Comparison of ENCODE assay signal across 11 cellular contexts in the genomic region with DNA sequence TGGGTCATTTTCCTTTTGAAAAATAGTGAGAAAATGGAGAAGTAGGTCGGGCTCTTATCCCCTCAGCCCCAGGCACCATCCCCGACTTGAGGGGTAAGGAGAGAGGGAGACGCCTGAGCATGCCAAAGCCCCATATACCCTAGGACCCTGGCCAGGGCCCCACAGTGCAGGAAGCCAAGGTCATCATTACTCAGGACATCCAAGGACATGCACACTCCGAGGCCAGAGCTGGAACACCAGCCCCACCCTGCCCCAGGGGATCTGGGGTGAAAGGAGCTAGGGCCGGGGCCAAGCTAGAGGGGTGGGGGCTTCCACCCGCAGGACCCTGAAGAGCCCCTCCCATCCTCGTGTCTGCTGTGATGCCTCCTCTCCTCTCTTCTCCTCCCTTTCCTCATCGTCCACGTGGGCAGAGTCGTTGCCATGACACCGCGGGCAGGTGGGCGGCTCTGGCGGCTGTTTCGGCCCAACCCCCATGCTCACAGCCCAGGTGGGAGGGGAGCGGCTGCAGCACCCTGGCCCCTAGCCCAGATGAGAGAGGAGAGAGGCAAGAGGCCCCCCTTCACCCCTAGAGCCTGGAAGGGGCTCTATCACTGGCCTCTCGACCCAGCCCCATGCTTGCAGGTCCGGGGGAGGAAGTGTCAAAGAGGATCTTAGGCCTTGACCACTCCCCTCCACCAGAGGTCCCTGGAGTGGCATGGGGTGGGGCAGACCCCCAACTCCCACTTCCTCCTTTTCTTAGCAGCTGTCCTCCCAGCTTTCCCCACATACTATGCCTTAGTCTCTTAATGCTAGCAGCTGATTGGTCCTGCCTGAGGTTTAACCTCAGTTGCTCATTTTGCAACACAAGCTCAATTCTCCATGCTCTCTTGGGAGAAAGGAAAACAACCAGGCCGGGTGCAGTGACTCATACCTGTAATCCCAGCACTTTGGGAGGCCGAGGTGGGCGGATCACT. TPM values are rescaled to one million over a fixed set of nuclear protein-coding genes. Genes with fewer than 3 reads are reported as not detected.
DNase-seq lines count a peak whose midpoint lies in the region; ATAC-seq and TF ChIP-seq lines count a peak whose summit lies in the region.
"Had no signal": no experiment of that assay in that cellular context is flagged by ENCODE, and none has a peak within 500 bp of the region (broad histone marks: within the 10 kb centered on the region; RNA-seq: fewer than 3 reads in every experiment).

No MANE protein-coding gene starts in this region.

- H3K4me3 ChIP-seq in left ventricle myocardium inferior (no peak overlapping the region), OCI-LY1 (ENCODE audit: low read depth, low read length, poor library complexity, severe bottlenecking) (peak overlapping the region; percentile 21)
- H3K4me3 ChIP-seq: body of pancreas had no signal

- H3K9me3 ChIP-seq in left ventricle myocardium inferior (replicated peaks) (no peaks in the 10 kb centered on the region), OCI-LY1 (ENCODE audit: low read length) (no peaks in the 10 kb centered on the region)
- H3K9me3 ChIP-seq: body of pancreas, Caco-2 had no signal

- no peak overlapping the region for H3K9ac ChIP-seq in OCI-LY1 (ENCODE audit: low read length)

- peak overlapping the region; percentile 49 for H3K4me2 ChIP-seq in OCI-LY1 (ENCODE audit: low read length)

- H2AFZ ChIP-seq in OCI-LY1 (ENCODE audit: low read length): no peak overlapping the region

- intact Hi-C loops in Right ventricle myocardium superior (cut with DNase I): no loop called here
- intact Hi-C loops in left ventricle myocardium inferior (cut with micrococcal nuclease): no loop called here

- TF ChIP-seq CTCF in left ventricle myocardium inferior (IDR thresholded peaks at IDR 0.05; ENCODE audit: borderline replicate concordance) (no peak), OCI-LY1 (IDR thresholded peaks at IDR 0.05; ENCODE audit: low read length) (peak; percentile 26; the same call in 1 of the 2 replicates)

- no peaks in the 10 kb centered on the region for H3K9me2 ChIP-seq in OCI-LY1 (ENCODE audit: low read depth, low read length)

- H4K20me1 ChIP-seq in OCI-LY1 (ENCODE audit: insufficient read depth, low read length): no peaks in the 10 kb centered on the region

- peak; percentile 44 for DNase-seq in Right ventricle myocardium superior
- DNase-seq in left ventricle myocardium inferior: no peak
- peak; percentile 78 for DNase-seq in iPS-NIHi7 (ENCODE audit: extremely low spot score)
- DNase-seq: body of pancreas, Caco-2, hippocampal formation had no signal

- H3K36me3 ChIP-seq in left ventricle myocardium inferior (no peaks in the 10 kb centered on the region), OCI-LY1 (ENCODE audit: insufficient read depth, low read length) (no peaks in the 10 kb centered on the region)

- H3K27me3 ChIP-seq in left ventricle myocardium inferior (ENCODE audit: low read depth) (peaks cover 83% of the 10 kb centered on the region), OCI-LY1 (ENCODE audit: insufficient read depth, low read length) (0 out of 2 replicates have a peak, but pooled peaks cover 6% of the 10 kb centered on the region)
- H3K27me3 ChIP-seq: body of pancreas had no signal

- no peaks in the 10 kb centered on the region for H3F3A ChIP-seq in OCI-LY1 (ENCODE audit: insufficient read depth, low read length)

- H3K79me2 ChIP-seq in OCI-LY1 (ENCODE audit: insufficient read depth, low read length): no peaks in the 10 kb centered on the region

- peaks cover 7% of the 10 kb centered on the region for H3K4me1 ChIP-seq in left ventricle myocardium inferior
- H3K4me1 ChIP-seq in OCI-LY1 (ENCODE audit: insufficient read depth, low read length, severe bottlenecking): peaks cover 9% of the 10 kb centered on the region
- H3K4me1 ChIP-seq: body of pancreas, Caco-2 had no signal

- ATAC-seq in Right ventricle myocardium superior (ENCODE audit: poor library complexity): peak; percentile 74
- ATAC-seq in HG02884 (IDR thresholded peaks at IDR 0.05; ENCODE audit: unreplicated experiment): no peak
- ATAC-seq in GM18511 (IDR thresholded peaks at IDR 0.05; ENCODE audit: unreplicated experiment): no peak
- no peak for ATAC-seq in GM18498 (IDR thresholded peaks at IDR 0.05; ENCODE audit: unreplicated experiment)
- no peak for ATAC-seq in HG02588 (IDR thresholded peaks at IDR 0.05; ENCODE audit: unreplicated experiment)
- ATAC-seq: body of pancreas had no signal

- H3K27ac ChIP-seq in left ventricle myocardium inferior (replicated peaks) (no peak overlapping the region), OCI-LY1 (ENCODE audit: low read depth, low read length, poor library complexity, severe bottlenecking) (no peak overlapping the region)
- H3K27ac ChIP-seq: body of pancreas had no signal

RNA-seq across cellular contexts. Expression of gene DLGAP3, which starts 10.6 kb away (rescaled TPM):
- total RNA-seq in Right ventricle myocardium superior: 0.08 TPM
- total RNA-seq in left ventricle myocardium inferior: 0.05 TPM

RNA-seq across cellular contexts. Expression of gene SMIM12, which starts 59.3 kb away (rescaled TPM):
- total RNA-seq in Right ventricle myocardium superior: 35.9 TPM
- 37.9 TPM for total RNA-seq in left ventricle myocardium inferior
